10 cellular contexts compared by ENCODE assay signal in genomic region chr11:46675949-46676348, GRCh38. TPM values are rescaled to one million over a fixed set of nuclear protein-coding genes. Genes with fewer than 3 reads are reported as not detected.
DNase-seq lines count a peak whose midpoint lies in the region; ATAC-seq and TF ChIP-seq lines count a peak whose summit lies in the region.
"Had no signal": no experiment of that assay in that cellular context is flagged by ENCODE, and none has a peak within 500 bp of the region (broad histone marks: within the 10 kb centered on the region; RNA-seq: fewer than 3 reads in every experiment).

No MANE protein-coding gene starts in this region.

- TF ChIP-seq CTCF in coronary artery (IDR thresholded peaks at IDR 0.05) (no peak), transverse colon (IDR thresholded peaks at IDR 0.05) (no peak)

- in situ Hi-C loops in transverse colon (cut with MboI; ENCODE audit: low pct_ligation_motif_present in 1 of 4, low pct_unique_long_range_greater_than_20kb in 1 of 4, low sequenced_read_pairs in 3 of 4) = no loop called here

- H3K27me3 ChIP-seq in transverse colon = no peaks in the 10 kb centered on the region

- peaks cover 0 to 41% (median 20%) of the 10 kb centered on the region in 4 donors for H3K36me3 ChIP-seq in transverse colon

- 83 to 100% methylated on average over 1 to 7 of the region's 7 CpGs for WGBS in transverse colon (ENCODE audit: low coverage in 1 of 2), 2 donors

- H3K27ac Mint-ChIP-seq in activated naive CD4-positive, alpha-beta T cell treated with anti-CD3 and anti-CD28 coated beads for 36 hours = peak overlapping the region; percentile 48
- H3K27ac Mint-ChIP-seq in naive thymus-derived CD8-positive, alpha-beta T cell = peak overlapping the region in 6 of 10 donors; percentile 1 to 92 (median 29)

- peaks cover 61% of the 10 kb centered on the region for H3K4me1 Mint-ChIP-seq in activated naive CD4-positive, alpha-beta T cell treated with anti-CD3 and anti-CD28 coated beads for 36 hours (ENCODE audit: low read depth)
- peaks cover 31 to 71% (median 67%) of the 10 kb centered on the region in 4 donors for H3K4me1 Mint-ChIP-seq in naive thymus-derived CD8-positive, alpha-beta T cell

- CTCF ChIA-PET in activated naive CD4-positive, alpha-beta T cell treated with anti-CD3 and anti-CD28 coated beads for 36 hours (lab: Charles Lee) = no interaction called here

- TF ChIP-seq EP300 in transverse colon (IDR thresholded peaks at IDR 0.05; ENCODE audit: low read depth) = no peak

- POLR2A ChIA-PET in naive thymus-derived CD8-positive, alpha-beta T cell (lab: Charles Lee) = interaction anchor here (0.7 to 8.9 kb wide), 3 partner anchors 15 to 67 kb away, joined by 4 to 91 read pairs (median 4); partner anchors contain the start of genes ARHGAP1 and ZNF408

- peaks cover 16% of the 10 kb centered on the region for H3K36me3 Mint-ChIP-seq in activated naive CD4-positive, alpha-beta T cell treated with anti-CD3 and anti-CD28 coated beads for 36 hours (ENCODE audit: low read depth)
- H3K36me3 Mint-ChIP-seq in naive thymus-derived CD8-positive, alpha-beta T cell = peaks cover 0 to 46% (median 15%) of the 10 kb centered on the region in 3 donors

- H3K9me3 Mint-ChIP-seq in activated naive CD4-positive, alpha-beta T cell treated with anti-CD3 and anti-CD28 coated beads for 36 hours = no peaks in the 10 kb centered on the region
- no peaks in the 10 kb centered on the region for H3K9me3 Mint-ChIP-seq in naive thymus-derived CD8-positive, alpha-beta T cell

- intact Hi-C loops in activated naive CD4-positive, alpha-beta T cell treated with anti-CD3 and anti-CD28 coated beads for 36 hours (cut with micrococcal nuclease) = no loop called here
- intact Hi-C loops in transverse colon (cut with DNase I; ENCODE audit: low total_unique reads) = no loop called here

- H3K9me3 ChIP-seq in transverse colon = no peaks in the 10 kb centered on the region

- no peak overlapping the region for H3K4me3 Mint-ChIP-seq in activated naive CD4-positive, alpha-beta T cell treated with anti-CD3 and anti-CD28 coated beads for 36 hours
- peak overlapping the region in 4 of 10 donors; percentile 28 to 82 (median 70) for H3K4me3 Mint-ChIP-seq in naive thymus-derived CD8-positive, alpha-beta T cell
- H3K4me3 Mint-ChIP-seq: activated CD8-positive, alpha-beta memory T cell treated with anti-CD3 and anti-CD28 coated beads, Interleukin-2, amount 10 ng/mL, durations not matched to agents 7 days and 5 days had no signal

- H3K4me3 ChIP-seq in coronary artery (no peak overlapping the region), transverse colon (no peak overlapping the region)

- no peak for ATAC-seq in naive thymus-derived CD8-positive, alpha-beta T cell
- no peak for ATAC-seq in HG03108 (IDR thresholded peaks at IDR 0.05; ENCODE audit: unreplicated experiment)
- ATAC-seq in HG02981 (IDR thresholded peaks at IDR 0.05; ENCODE audit: unreplicated experiment) = no peak
- no peak for ATAC-seq in GM21528 (IDR thresholded peaks at IDR 0.05; ENCODE audit: low FRiP score, unreplicated experiment)
- ATAC-seq: activated CD8-positive, alpha-beta memory T cell treated with anti-CD3 and anti-CD28 coated beads, Interleukin-2, amount 10 ng/mL, durations not matched to agents 7 days and 5 days had no signal

- no peak for TF ChIP-seq POLR2A in transverse colon (IDR thresholded peaks at IDR 0.05)

- DNase-seq in activated naive CD4-positive, alpha-beta T cell treated with anti-CD3 and anti-CD28 coated beads for 36 hours = no peak
- no peak for DNase-seq in activated naive CD4-positive, alpha-beta T cell treated with anti-CD3 and anti-CD28 coated beads, Interleukin-2, amount 50 U/mL, for 16 hours
- DNase-seq in coronary artery (ENCODE audit: low spot score) = no peak
- DNase-seq in naive thymus-derived CD8-positive, alpha-beta T cell = no peak
- DNase-seq in transverse colon = no peak
- DNase-seq: activated CD8-positive, alpha-beta memory T cell treated with anti-CD3 and anti-CD28 coated beads, Interleukin-2, amount 10 ng/mL, durations not matched to agents 7 days and 5 days had no signal

- H3K4me1 ChIP-seq in transverse colon = peaks cover 21 to 31% (median 25%) of the 10 kb centered on the region in 4 donors

- H3K27ac ChIP-seq in coronary artery (peak overlapping the region; percentile 26 to 86), transverse colon (peak overlapping the region; percentile 72 to 87 (median 84))

- no peaks in the 10 kb centered on the region for H3K27me3 Mint-ChIP-seq in activated naive CD4-positive, alpha-beta T cell treated with anti-CD3 and anti-CD28 coated beads for 36 hours (ENCODE audit: low read depth)
- H3K27me3 Mint-ChIP-seq in naive thymus-derived CD8-positive, alpha-beta T cell = no peaks in the 10 kb centered on the region
- H3K27me3 Mint-ChIP-seq: activated CD8-positive, alpha-beta memory T cell treated with anti-CD3 and anti-CD28 coated beads, Interleukin-2, amount 10 ng/mL, durations not matched to agents 7 days and 5 days had no signal

RNA-seq across cellular contexts. Expression of gene ARHGAP1, which starts 24.5 kb away (rescaled TPM):
- total RNA-seq in activated naive CD4-positive, alpha-beta T cell treated with anti-CD3 and anti-CD28 coated beads for 36 hours = 10 to 100 TPM; 31.2 to 32.6 TPM
- 10 to 100 TPM; 67.5 to 71.2 TPM for total RNA-seq in naive thymus-derived CD8-positive, alpha-beta T cell
- polyA plus RNA-seq in naive thymus-derived CD8-positive, alpha-beta T cell = 10 to 100 TPM; 35.5 to 63.1 (median 43.5) TPM
- 10 to 100 TPM; 48.6 to 69.5 (median 50.9) TPM for total RNA-seq in transverse colon

RNA-seq across cellular contexts. Expression of gene ZNF408, which starts 24.9 kb away (rescaled TPM):
- total RNA-seq in activated naive CD4-positive, alpha-beta T cell treated with anti-CD3 and anti-CD28 coated beads for 36 hours = 1 to 10 TPM; 7.3 to 7.6 TPM
- 10 to 100 TPM; 21.4 to 26.5 TPM for total RNA-seq in naive thymus-derived CD8-positive, alpha-beta T cell
- polyA plus RNA-seq in naive thymus-derived CD8-positive, alpha-beta T cell = 10 to 100 TPM in 1 of 3 donors, 1 to 10 TPM in 2; 6.3 to 11.7 (median 9.6) TPM
- total RNA-seq in transverse colon = 10 to 100 TPM in 2 of 4 donors, 1 to 10 TPM in 2; 6.0 to 19.3 (median 10.0) TPM

RNA-seq across cellular contexts. Expression of gene F2, which starts 43.1 kb away (rescaled TPM):
- total RNA-seq in activated naive CD4-positive, alpha-beta T cell treated with anti-CD3 and anti-CD28 coated beads for 36 hours = not detected
- not detected for total RNA-seq in naive thymus-derived CD8-positive, alpha-beta T cell
- not detected for polyA plus RNA-seq in naive thymus-derived CD8-positive, alpha-beta T cell
- under 1 TPM in 2 of 4 donors, not detected in 2; 0.41 to 0.48 TPM for total RNA-seq in transverse colon
- total RNA-seq: activated CD8-positive, alpha-beta memory T cell treated with anti-CD3 and anti-CD28 coated beads, Interleukin-2, amount 10 ng/mL, durations not matched to agents 7 days and 5 days; SK-MEL-5 had no signal

RNA-seq across cellular contexts. Expression of gene ATG13, which starts 58.6 kb away (rescaled TPM):
- total RNA-seq in activated naive CD4-positive, alpha-beta T cell treated with anti-CD3 and anti-CD28 coated beads for 36 hours = 10 to 100 TPM; 54.7 to 55.6 TPM
- 10 to 100 TPM; 97.1 to 98.6 TPM for total RNA-seq in naive thymus-derived CD8-positive, alpha-beta T cell
- polyA plus RNA-seq in naive thymus-derived CD8-positive, alpha-beta T cell = 10 to 100 TPM; 59.6 to 77.9 (median 67.6) TPM
- 100 to 1,000 TPM in 2 of 4 donors, 10 to 100 TPM in 2; 40.8 to 128 (median 112) TPM for total RNA-seq in transverse colon

RNA-seq across cellular contexts. Expression of gene HARBI1, which starts 58.9 kb away (rescaled TPM):
- 1 to 10 TPM; 2.8 to 3.1 TPM for total RNA-seq in activated naive CD4-positive, alpha-beta T cell treated with anti-CD3 and anti-CD28 coated beads for 36 hours
- total RNA-seq in naive thymus-derived CD8-positive, alpha-beta T cell = 1 to 10 TPM; 8.3 to 9.4 TPM
- polyA plus RNA-seq in naive thymus-derived CD8-positive, alpha-beta T cell = 1 to 10 TPM; 5.5 to 7.7 (median 6.0) TPM
- 1 to 10 TPM in 3 of 4 donors, not detected in 1; 3.1 to 4.8 (median 3.4) TPM for total RNA-seq in transverse colon
